ENCODE assay signal across 32 cellular contexts in genomic region chr15:71718116-71718910, GRCh38.
"Had no signal": no experiment of that assay in that cellular context is flagged by ENCODE, and none has a peak within 500 bp of the region (broad histone marks: within the 10 kb centered on the region; RNA-seq: fewer than 3 reads in every experiment).

No MANE protein-coding gene starts in this region.

- H3K27me3 Mint-ChIP-seq: activated naive CD8-positive, alpha-beta T cell had no signal

- H3K27ac Mint-ChIP-seq: activated CD4-positive, alpha-beta memory T cell treated with anti-CD3 and anti-CD28 coated beads for 36 hours; activated CD4-positive, alpha-beta T cell treated with anti-CD3 and anti-CD28 coated beads for 36 hours; activated CD4-positive, alpha-beta T cell treated with anti-CD3 and anti-CD28 coated beads, Interleukin-2, amount 10 ng/mL, durations not matched to agents 24 days and 14 days; activated CD8-positive, alpha-beta memory T cell treated with anti-CD3 and anti-CD28 coated beads, Interleukin-2, amount 10 ng/mL, durations not matched to agents 7 days and 5 days; activated CD8-positive, alpha-beta T cell treated with anti-CD3 and anti-CD28 coated beads, Interleukin-2, amount 10 ng/mL, durations not matched to agents 7 days and 5 days; activated naive CD4-positive, alpha-beta T cell treated with anti-CD3 and anti-CD28 coated beads for 36 hours; activated naive CD8-positive, alpha-beta T cell; activated T-helper 1 cell treated with anti-CD3 and anti-CD28 coated beads, Interleukin-12 subunit alpha, Interleukin-12 subunit beta, Interleukin-2, Interleukin-4 antibody, amounts not matched to agents 30 ng/mL and 10 ng/mL and 1 ng/mL, durations not matched to agents 14 hours and 24 hours and 36 hours; activated T-helper 2 cell treated with anti-CD3 and anti-CD28 coated beads, Interferon-gamma antibody, Interleukin-2, Interleukin-4, amounts not matched to agents 10 μg/mL and 5 μg/mL and 100 μg/mL, durations not matched to agents 14 hours and 24 hours and 36 hours; effector memory CD8-positive, alpha-beta T cell had no signal

- H3K4me3 ChIP-seq: esophagus squamous epithelium, gastroesophageal sphincter had no signal

- H3K4me3 Mint-ChIP-seq: activated CD4-positive, alpha-beta memory T cell treated with anti-CD3 and anti-CD28 coated beads for 36 hours; activated CD4-positive, alpha-beta T cell treated with anti-CD3 and anti-CD28 coated beads for 36 hours; activated CD4-positive, alpha-beta T cell treated with anti-CD3 and anti-CD28 coated beads, Interleukin-2, amount 10 ng/mL, durations not matched to agents 24 days and 14 days; activated CD8-positive, alpha-beta memory T cell treated with anti-CD3 and anti-CD28 coated beads, Interleukin-2, amount 10 ng/mL, durations not matched to agents 7 days and 5 days; activated CD8-positive, alpha-beta T cell treated with anti-CD3 and anti-CD28 coated beads, Interleukin-2, amount 10 ng/mL, durations not matched to agents 7 days and 5 days; activated naive CD4-positive, alpha-beta T cell treated with anti-CD3 and anti-CD28 coated beads for 36 hours; activated naive CD8-positive, alpha-beta T cell; activated T-helper 1 cell treated with anti-CD3 and anti-CD28 coated beads, Interleukin-12 subunit alpha, Interleukin-12 subunit beta, Interleukin-2, Interleukin-4 antibody, amounts not matched to agents 30 ng/mL and 10 ng/mL and 1 ng/mL, durations not matched to agents 14 hours and 24 hours and 36 hours; effector memory CD8-positive, alpha-beta T cell had no signal

- H3K9me3 Mint-ChIP-seq: activated CD4-positive, alpha-beta memory T cell treated with anti-CD3 and anti-CD28 coated beads for 36 hours; activated CD4-positive, alpha-beta T cell treated with anti-CD3 and anti-CD28 coated beads, Interleukin-2, amount 10 ng/mL, durations not matched to agents 24 days and 14 days; activated naive CD4-positive, alpha-beta T cell treated with anti-CD3 and anti-CD28 coated beads for 36 hours; activated T-helper 1 cell treated with anti-CD3 and anti-CD28 coated beads, Interleukin-12 subunit alpha, Interleukin-12 subunit beta, Interleukin-2, Interleukin-4 antibody, amounts not matched to agents 30 ng/mL and 10 ng/mL and 1 ng/mL, durations not matched to agents 14 hours and 24 hours and 36 hours; activated T-helper 2 cell treated with anti-CD3 and anti-CD28 coated beads, Interferon-gamma antibody, Interleukin-2, Interleukin-4, amounts not matched to agents 10 μg/mL and 5 μg/mL and 100 μg/mL, durations not matched to agents 14 hours and 24 hours and 36 hours; effector memory CD8-positive, alpha-beta T cell had no signal

- H3K27me3 ChIP-seq: brain microvascular endothelial cell, esophagus squamous epithelium, gastroesophageal sphincter had no signal

- H3K36me3 Mint-ChIP-seq: activated CD4-positive, alpha-beta memory T cell treated with anti-CD3 and anti-CD28 coated beads for 36 hours; activated CD8-positive, alpha-beta memory T cell treated with anti-CD3 and anti-CD28 coated beads, Interleukin-2, amount 10 ng/mL, durations not matched to agents 7 days and 5 days; activated naive CD8-positive, alpha-beta T cell had no signal

- H3K27ac ChIP-seq: brain microvascular endothelial cell, epithelial cell of prostate, gastroesophageal sphincter had no signal

- H3K9me3 ChIP-seq: esophagus squamous epithelium, gastroesophageal sphincter had no signal

- H3K36me3 ChIP-seq: brain microvascular endothelial cell, esophagus squamous epithelium, gastroesophageal sphincter had no signal

- H3K4me1 Mint-ChIP-seq: activated CD4-positive, alpha-beta T cell treated with anti-CD3 and anti-CD28 coated beads for 36 hours; activated CD4-positive, alpha-beta T cell treated with anti-CD3 and anti-CD28 coated beads, Interleukin-2, amount 10 ng/mL, durations not matched to agents 24 days and 14 days; activated CD8-positive, alpha-beta memory T cell treated with anti-CD3 and anti-CD28 coated beads, Interleukin-2, amount 10 ng/mL, durations not matched to agents 7 days and 5 days had no signal

- H3K4me1 ChIP-seq: gastroesophageal sphincter had no signal

- FAIRE-seq: astrocyte, colon, endometrium, endothelial cell of umbilical vein had no signal

- DNase-seq: activated CD4-positive, alpha-beta memory T cell treated with anti-CD3 and anti-CD28 coated beads for 36 hours; activated CD4-positive, alpha-beta T cell treated with anti-CD3 and anti-CD28 coated beads for 36 hours; activated CD4-positive, alpha-beta T cell treated with anti-CD3 and anti-CD28 coated beads, Interleukin-2, amount 10 ng/mL, durations not matched to agents 24 days and 14 days; activated CD4-positive, CD25-positive, alpha-beta regulatory T cell; activated CD4-positive, CD25-positive, alpha-beta regulatory T cell treated with anti-CD3 and anti-CD28 coated beads, Interleukin-2, amount 50 U/mL, for 72 hours; activated CD8-positive, alpha-beta memory T cell treated with anti-CD3 and anti-CD28 coated beads, Interleukin-2, amount 10 ng/mL, durations not matched to agents 7 days and 5 days; activated CD8-positive, alpha-beta memory T cell treated with anti-CD3 and anti-CD28 coated beads, Interleukin-2, amount 50 U/mL, for 4 hours; activated CD8-positive, alpha-beta T cell treated with anti-CD3 and anti-CD28 coated beads, Interleukin-2, amount 10 ng/mL, durations not matched to agents 7 days and 5 days; activated effector memory CD4-positive, alpha-beta T cell treated with anti-CD3 and anti-CD28 coated beads, Interleukin-2, amount 50 U/mL, for 16 hours; activated naive CD4-positive, alpha-beta T cell treated with anti-CD3 and anti-CD28 coated beads for 36 hours; activated T-cell treated with anti-CD3 and anti-CD28 coated beads, Interleukin-2, amount 50 U/mL, for 1 hour; activated T-cell treated with anti-CD3 and anti-CD28 coated beads, Interleukin-2, amount 50 U/mL, for 48 hours; amniotic stem cell; anterior cingulate cortex; brain microvascular endothelial cell; caudate nucleus; cortex of kidney; dermis blood vessel endothelial cell; effector CD4-positive, alpha-beta T cell; effector memory CD8-positive, alpha-beta T cell; esophagus squamous epithelium; foreskin melanocyte; T-helper 2 cell had no signal
